In genomic region chr3:141393151-141394076, GRCh38 we compare ENCODE assay signal across 10 cellular contexts. TPM values are rescaled to one million over a fixed set of nuclear protein-coding genes. Genes with fewer than 3 reads are reported as not detected.
DNase-seq lines count a peak whose midpoint lies in the region; ATAC-seq and TF ChIP-seq lines count a peak whose summit lies in the region.
"Had no signal": no experiment of that assay in that cellular context is flagged by ENCODE, and none has a peak within 500 bp of the region (broad histone marks: within the 10 kb centered on the region; RNA-seq: fewer than 3 reads in every experiment).

No MANE protein-coding gene starts in this region.

- TF ChIP-seq CTCF in WTC11 (IDR thresholded peaks at IDR 0.05): no peak

- POLR2A ChIA-PET in WTC11 (lab: Charles Lee): interaction anchor here (1.2 kb wide), 1 partner anchor 25 kb away, joined by 3 read pairs; the partner anchor contains the start of gene ZBTB38

- CTCF ChIA-PET in WTC11 (lab: Charles Lee): interaction anchor here (0.6 to 1.5 kb wide), 7 partner anchors 33 to 85 kb away, joined by 3 to 5 read pairs (median 3); no protein-coding TSS in a partner anchor

- DNase-seq in WTC11 (ENCODE audit: low spot score) (peak; percentile 61), iPS-NIHi11 (ENCODE audit: low spot score) (peak; percentile 51), superior temporal gyrus (ENCODE audit: extremely low spot score) (peak; percentile 63), putamen (ENCODE audit: low spot score) (no peak), activated gamma-delta T cell treated with Interleukin-2 at 50 U/mL for 16 hours (no peak)
- DNase-seq: activated effector memory CD4-positive, alpha-beta T cell treated with Interleukin-2 at 50 U/mL for 16 hours; GOT3; stimulated activated naive CD8-positive, alpha-beta T cell treated with anti-CD3 and anti-CD28 coated beads, Interleukin-15, Interleukin-2, amounts not matched to agents 100 U/mL and 50 U/mL, for 24 hours had no signal

- TF ChIP-seq EP300 in Ishikawa (IDR thresholded peaks at IDR 0.05; ENCODE audit: borderline replicate concordance): no peak; the same call in 1 of the 2 replicates

- H3K4me3 Mint-ChIP-seq in WTC11: no peak overlapping the region

- ATAC-seq in WTC11 (peak; percentile 93), GM18520 (IDR thresholded peaks at IDR 0.05; ENCODE audit: unreplicated experiment) (no peak)
- ATAC-seq: stimulated activated naive CD8-positive, alpha-beta T cell treated with anti-CD3 and anti-CD28 coated beads, Interleukin-15, Interleukin-2, amounts not matched to agents 100 U/mL and 50 U/mL, for 24 hours had no signal

- peaks cover 7% of the 10 kb centered on the region for H3K27me3 Mint-ChIP-seq in WTC11 (ENCODE audit: low read depth)

- H3K4me1 Mint-ChIP-seq in WTC11: peaks cover 36% of the 10 kb centered on the region

- TF ChIP-seq RAD21 in Ishikawa (IDR thresholded peaks at IDR 0.05; ENCODE audit: low read depth): no peak

- peak overlapping the region; percentile 66 for H3K27ac Mint-ChIP-seq in WTC11

- H3K9me3 Mint-ChIP-seq in WTC11: peaks cover 16% of the 10 kb centered on the region

- peaks cover 14% of the 10 kb centered on the region for H3K36me3 Mint-ChIP-seq in WTC11

TF ChIP-seq in Ishikawa, 13 proteins besides CTCF, POLR2A, EP300 and RAD21:
- TF ChIP-seq NFIC (IDR thresholded peaks at IDR 0.05): 0 out of 2 replicates have a peak, but pooled peaks have one; percentile 7
- no peak for TF ChIP-seq ZBTB7A (IDR thresholded peaks at IDR 0.05; ENCODE audit: low read depth)
TF ChIP-seq in Ishikawa: peak in this region for 1.

TF ChIP-seq in WTC11, 78 proteins besides CTCF, POLR2A, EP300 and RAD21:
- TF ChIP-seq ZBTB21 (CRISPR knock-in tag; IDR thresholded peaks at IDR 0.05; ENCODE audit: borderline replicate concordance): peak; percentile 63; the same call in 1 of the 2 replicates
- TF ChIP-seq AFF4 (CRISPR knock-in tag; IDR thresholded peaks at IDR 0.05; ENCODE audit: borderline replicate concordance): no peak
- no peak for TF ChIP-seq GTF2I (CRISPR knock-in tag; conservative IDR thresholded peaks at IDR 0.05)
- TF ChIP-seq SMAD3 (CRISPR knock-in tag; IDR thresholded peaks at IDR 0.05; ENCODE audit: borderline replicate concordance): no peak
- TF ChIP-seq ATF6 (CRISPR knock-in tag; IDR thresholded peaks at IDR 0.05): no peak
- no peak for TF ChIP-seq ATF1 (CRISPR knock-in tag; IDR thresholded peaks at IDR 0.05)
- TF ChIP-seq TEAD1 (CRISPR knock-in tag; IDR thresholded peaks at IDR 0.05): peak; percentile 44; the same call in 1 of the 2 replicates
- no peak for TF ChIP-seq ERG (CRISPR knock-in tag; IDR thresholded peaks at IDR 0.05)
- TF ChIP-seq, protein P1, sequence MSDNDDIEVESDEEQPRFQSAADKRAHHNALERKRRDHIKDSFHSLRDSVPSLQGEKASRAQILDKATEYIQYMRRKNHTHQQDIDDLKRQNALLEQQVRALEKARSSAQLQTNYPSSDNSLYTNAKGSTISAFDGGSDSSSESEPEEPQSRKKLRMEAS (CRISPR knock-in tag; IDR thresholded peaks at IDR 0.05): no peak
- no peak for TF ChIP-seq ZNF219 (CRISPR knock-in tag; IDR thresholded peaks at IDR 0.05; ENCODE audit: borderline replicate concordance)
- no peak for TF ChIP-seq SP1 (CRISPR knock-in tag; conservative IDR thresholded peaks at IDR 0.05)

RNA-seq across cellular contexts. Expression of gene ZBTB38, which starts 25.1 kb away (rescaled TPM):
- 10.5 to 12.3 TPM (median 11.6 TPM) in 3 replicates for total RNA-seq in WTC11 (2021)

Comparison
In these comparisons a context has a peak if more than half of its experiments do, and no peak if none do; other contexts are left out.
1. DNase-seq: peak in WTC11 (single experiment), iPS-NIHi11 (single experiment) and superior temporal gyrus (single experiment); none in putamen (single experiment) and activated gamma-delta T cell treated with Interleukin-2 at 50 U/mL for 16 hours (single experiment).